15 cellular contexts compared by ENCODE assay signal in genomic region chr15:66452421-66452820, GRCh38.
"Had no signal": no experiment of that assay in that cellular context is flagged by ENCODE, and none has a peak within 500 bp of the region (broad histone marks: within the 10 kb centered on the region; RNA-seq: fewer than 3 reads in every experiment).

No MANE protein-coding gene starts in this region.

- DNase-seq: effector memory CD8-positive, alpha-beta T cell; esophagus squamous epithelium; foreskin melanocyte; heart left ventricle; left colon; mucosa of descending colon; naive thymus-derived CD8-positive, alpha-beta T cell; nucleus accumbens; right cardiac atrium; stimulated activated CD4-positive, alpha-beta T cell treated with anti-CD3 and anti-CD28 coated beads, Interleukin-2, amount 100 ng/mL, for 48 hours; stimulated activated naive CD4-positive, alpha-beta T cell treated with Interleukin-2 at 50 U/mL for 16 hours had no signal

- H3K27me3 ChIP-seq: esophagus squamous epithelium, heart left ventricle, ovary had no signal

- ATAC-seq: effector memory CD8-positive, alpha-beta T cell; left colon; mucosa of descending colon; naive thymus-derived CD8-positive, alpha-beta T cell; right cardiac atrium had no signal

- H3K27ac ChIP-seq: esophagus squamous epithelium, heart left ventricle, ovary had no signal

- H3K4me2 ChIP-seq: smooth muscle cell had no signal

- H3K4me3 ChIP-seq: esophagus squamous epithelium, heart left ventricle, mucosa of descending colon, ovary, smooth muscle cell had no signal

- H3K36me3 ChIP-seq: ovary had no signal

- H3K9me3 ChIP-seq: esophagus squamous epithelium, heart left ventricle, mucosa of descending colon, ovary had no signal

- FAIRE-seq: colon, urothelium cell line had no signal

- H3K4me1 ChIP-seq: esophagus squamous epithelium had no signal
